In the genomic region with DNA sequence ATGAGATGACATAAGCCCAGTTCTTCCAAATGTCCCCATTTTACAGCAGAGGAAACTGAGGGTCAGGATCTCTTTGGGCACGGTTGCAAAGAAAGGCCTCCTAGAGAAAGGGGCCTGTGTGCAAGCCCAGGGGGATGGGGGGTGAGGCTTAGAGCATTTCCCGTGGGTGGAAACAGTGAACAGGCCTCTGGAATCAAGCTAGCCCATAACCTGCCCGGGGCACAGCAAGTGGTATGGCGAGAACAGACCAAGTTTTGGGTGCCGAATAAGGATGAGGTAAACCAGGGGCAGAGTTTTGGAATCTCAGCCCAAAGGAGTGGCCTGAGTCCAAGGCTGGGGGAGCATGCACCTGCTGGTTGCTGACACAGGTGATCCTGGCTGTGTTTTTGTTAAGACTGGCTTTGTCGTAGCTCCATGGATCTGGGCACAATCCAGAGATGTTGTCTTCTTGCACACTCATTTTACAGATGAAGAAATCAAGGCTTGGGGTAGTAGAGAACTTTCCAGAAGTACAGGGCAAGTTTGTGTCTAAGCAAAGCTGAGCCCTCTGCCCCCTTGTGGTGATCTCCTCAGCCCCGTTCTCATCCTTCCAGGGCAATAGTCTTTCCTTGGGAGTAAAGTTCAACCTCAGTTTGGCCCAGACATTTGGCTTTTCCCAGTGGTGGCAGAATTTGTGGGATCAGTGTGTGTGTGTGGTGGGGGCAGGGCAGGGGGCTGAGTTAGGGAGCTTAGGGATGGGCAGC, we compare ENCODE assay signal across 10 cellular contexts. TPM values are rescaled to one million over a fixed set of nuclear protein-coding genes. Genes with fewer than 3 reads are reported as not detected.
A peak's percentile ranks its signal among the peaks of the same experiment; 100 is the strongest.
DNase-seq lines count a peak whose midpoint lies in the region; ATAC-seq and TF ChIP-seq lines count a peak whose summit lies in the region.
"Had no signal": no experiment of that assay in that cellular context is flagged by ENCODE, and none has a peak within 500 bp of the region (broad histone marks: within the 10 kb centered on the region; RNA-seq: fewer than 3 reads in every experiment).

No MANE protein-coding gene starts in this region.

- no peak overlapping the region for H3K4me3 Mint-ChIP-seq in Calu3 (ENCODE audit: low read depth, unreplicated experiment)
- H3K4me3 Mint-ChIP-seq: naive thymus-derived CD8-positive, alpha-beta T cell had no signal

- intact Hi-C loops in Calu3 (cut with micrococcal nuclease; ENCODE audit: unreplicated experiment) (no loop called here), body of pancreas (cut with DNase I) (no loop called here), lower lobe of right lung (cut with DNase I) (no loop called here), gastrocnemius medialis (cut with DNase I; ENCODE audit: low total_unique reads) (no loop called here)

- 72 to 74% methylated on average over 7 of the region's 7 CpGs for WGBS in body of pancreas, 2 donors

- H3K27ac ChIP-seq in body of pancreas (no peak overlapping the region), lower lobe of right lung (no peak overlapping the region), gastrocnemius medialis (no peak overlapping the region)

- no peaks in the 10 kb centered on the region for H3K27me3 Mint-ChIP-seq in Calu3 (ENCODE audit: unreplicated experiment)

- H3K27me3 ChIP-seq in body of pancreas: no peaks in the 10 kb centered on the region
- no peaks in the 10 kb centered on the region for H3K27me3 ChIP-seq in lower lobe of right lung (ENCODE audit: low read depth)
- no peaks in the 10 kb centered on the region; the same call in 1 of the 2 replicates for H3K27me3 ChIP-seq in MG63
- H3K27me3 ChIP-seq in gastrocnemius medialis: peaks cover 0 to 2% (median 0%) of the 10 kb centered on the region in 3 donors

- H3K36me3 ChIP-seq in body of pancreas (replicated peaks in 1 of 2; ENCODE audit: insufficient read depth in 1 of 2, low read depth in 2 of 2) (no peaks in the 10 kb centered on the region), lower lobe of right lung (no peaks in the 10 kb centered on the region), MG63 (no peaks in the 10 kb centered on the region), gastrocnemius medialis (no peaks in the 10 kb centered on the region)

- H3K9me3 Mint-ChIP-seq in Calu3 (ENCODE audit: low read depth, unreplicated experiment): no peaks in the 10 kb centered on the region

- ATAC-seq in body of pancreas (no peak), lower lobe of right lung (peak in 1 of 2 donors; percentile 43), GM18861 (IDR thresholded peaks at IDR 0.05; ENCODE audit: unreplicated experiment) (no peak), gastrocnemius medialis (no peak)
- ATAC-seq: naive thymus-derived CD8-positive, alpha-beta T cell had no signal

- no peak overlapping the region for H3K4me3 ChIP-seq in HFF-Myc (replicated peaks; ENCODE audit: low read depth, low read length)
- no peak overlapping the region for H3K4me3 ChIP-seq in body of pancreas
- H3K4me3 ChIP-seq in lower lobe of right lung: no peak overlapping the region
- H3K4me3 ChIP-seq in MG63: no peak overlapping the region
- H3K4me3 ChIP-seq in gastrocnemius medialis: no peak overlapping the region

- DNase-seq in Calu3: peak; percentile 23
- no peak for DNase-seq in HFF-Myc (ENCODE audit: extremely low read depth, low read depth)
- DNase-seq in body of pancreas: peak in 3 of 4 donors; percentile 33 to 51 (median 41)
- DNase-seq in lower lobe of right lung: no peak
- no peak for DNase-seq in MG63
- no peak for DNase-seq in NCI-H345 (lab: John Stamatoyannopoulos, UW)
- DNase-seq in gastrocnemius medialis: no peak
- DNase-seq: NCI-H226 had no signal

- BruUV-seq in Calu3 (replicated peaks; lab: Mats Ljungman, UMichigan): no TSS peak

- TF ChIP-seq CTCF in Calu3 (IDR thresholded peaks at IDR 0.05; ENCODE audit: unreplicated experiment) (no peak), HFF-Myc (IDR thresholded peaks at IDR 0.05; ENCODE audit: low read depth, low read length, missing control alignments) (peak; percentile 54), body of pancreas (IDR thresholded peaks at IDR 0.05) (peak; percentile 5 to 38 (median 29)), lower lobe of right lung (IDR thresholded peaks at IDR 0.05) (peak; percentile 32), gastrocnemius medialis (IDR thresholded peaks at IDR 0.05 in 4 of 5, conservative IDR thresholded peaks at IDR 0.05 in 1 of 5) (no peak)

- no peaks in the 10 kb centered on the region for H3K4me1 ChIP-seq in body of pancreas
- no peaks in the 10 kb centered on the region for H3K4me1 ChIP-seq in lower lobe of right lung
- no peaks in the 10 kb centered on the region for H3K4me1 ChIP-seq in gastrocnemius medialis

- no peak overlapping the region for H3K27ac Mint-ChIP-seq in Calu3 (ENCODE audit: unreplicated experiment)

- no peaks in the 10 kb centered on the region for H3K36me3 Mint-ChIP-seq in Calu3 (ENCODE audit: insufficient read depth, unreplicated experiment)
- H3K36me3 Mint-ChIP-seq: naive thymus-derived CD8-positive, alpha-beta T cell had no signal

- CTCF ChIA-PET in Calu3 (lab: Charles Lee): no interaction called here

- TF ChIP-seq POLR2A in body of pancreas (IDR thresholded peaks at IDR 0.05): no peak
- no peak for TF ChIP-seq POLR2A in gastrocnemius medialis (IDR thresholded peaks at IDR 0.05)

- in situ Hi-C loops in gastrocnemius medialis (cut with MboI; ENCODE audit: low sequenced_read_pairs in 4 of 4): no loop called here

- H3K4me1 Mint-ChIP-seq in Calu3 (ENCODE audit: low read depth, unreplicated experiment): no peaks in the 10 kb centered on the region

- H3K9me3 ChIP-seq in body of pancreas (no peaks in the 10 kb centered on the region), lower lobe of right lung (no peaks in the 10 kb centered on the region), MG63 (peaks cover 3% of the 10 kb centered on the region), gastrocnemius medialis (no peaks in the 10 kb centered on the region)

RNA-seq across cellular contexts. Expression of gene MYEOV, which starts 53.5 kb away (rescaled TPM):
- total RNA-seq in Calu3 (2022) (79.9 and 98.4 TPM in 2 replicates), body of pancreas (1 to 10 TPM; 2.3 to 7.0 TPM), lower lobe of right lung (1.2 TPM), gastrocnemius medialis (1 to 10 TPM in 1 of 4 donors, not detected in 3; 1.1 TPM)
- total RNA-seq in MG63 (2014; rRNA removed; shearing (Covaris generic); ENCODE audit: low replicate concordance): 1.2 and 1.3 TPM in 2 replicates
- total RNA-seq: naive thymus-derived CD8-positive, alpha-beta T cell had no signal

Comparison
In these comparisons a context has a peak if more than half of its experiments do, and no peak if none do; other contexts are left out.
1. DNase-seq: peak in Calu3 (single experiment) and body of pancreas (3 of 4); none in HFF-Myc (single experiment), lower lobe of right lung (single experiment), MG63 (single experiment), NCI-H345 (single experiment) and gastrocnemius medialis (0 of 2).
2. CTCF ChIP-seq: peak in HFF-Myc (single experiment), body of pancreas (7 of 7) and lower lobe of right lung (single experiment); none in Calu3 (single experiment) and gastrocnemius medialis (0 of 5).
3. RNA of gene MYEOV, which starts 53.5 kb away (total RNA-seq): 79.9 to 98.4 TPM in Calu3; 2.3 to 7.0 TPM in body of pancreas, 1.2 TPM in lower lobe of right lung (single experiment), 1.2 to 1.3 TPM in MG63 and 1.1 TPM in gastrocnemius medialis; every median in the first group is over 10 times any median in the second.